In the genomic region with DNA sequence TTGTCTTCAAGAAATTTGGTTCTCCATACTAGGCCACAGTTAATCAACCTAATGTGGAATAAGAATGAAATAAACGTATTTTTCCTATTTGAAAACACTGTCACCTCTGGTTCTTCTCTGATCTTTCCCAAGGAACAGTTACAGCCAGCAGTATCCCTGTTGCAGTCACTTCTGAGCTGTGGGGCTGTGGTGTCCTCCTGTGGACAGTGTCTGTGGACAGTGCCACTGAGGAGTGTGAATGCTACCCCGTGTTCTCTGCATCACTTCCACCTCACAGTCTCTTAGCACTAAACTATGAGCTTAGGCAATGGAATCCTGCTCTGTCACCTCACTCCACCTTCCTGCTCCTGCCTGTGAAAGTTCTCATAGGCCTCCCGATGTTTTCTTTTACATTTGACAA, we compare ENCODE assay signal across 28 cellular contexts.
"Had no signal": no experiment of that assay in that cellular context is flagged by ENCODE, and none has a peak within 500 bp of the region (broad histone marks: within the 10 kb centered on the region; RNA-seq: fewer than 3 reads in every experiment).

No MANE protein-coding gene starts in this region.

- H3K9me3 Mint-ChIP-seq: nephron had no signal

- H3K27ac Mint-ChIP-seq: naive thymus-derived CD4-positive, alpha-beta T cell; nephron; stimulated activated effector memory CD8-positive, alpha-beta T cell treated with anti-CD3 and anti-CD28 coated beads, Interleukin-12 subunit alpha, Interleukin-12 subunit beta, amount 100 ng/mL, for 72 hours had no signal

- H3K27me3 ChIP-seq: dorsolateral prefrontal cortex, esophagus muscularis mucosa, foreskin keratinocyte, gastroesophageal sphincter, heart left ventricle, left lung, ovary, sigmoid colon, stomach, thyroid gland, vagina had no signal

- H3K4me3 ChIP-seq: dorsolateral prefrontal cortex, esophagus muscularis mucosa, gastroesophageal sphincter, heart left ventricle, left lung, ovary, psoas muscle, sigmoid colon, stomach, thyroid gland, vagina had no signal

- H3K4me1 Mint-ChIP-seq: naive thymus-derived CD4-positive, alpha-beta T cell; stimulated activated effector memory CD8-positive, alpha-beta T cell treated with anti-CD3 and anti-CD28 coated beads, Interleukin-12 subunit alpha, Interleukin-12 subunit beta, amount 100 ng/mL, for 72 hours had no signal

- H3K27me3 Mint-ChIP-seq: naive thymus-derived CD4-positive, alpha-beta T cell had no signal

- H3K4me3 Mint-ChIP-seq: nephron; stimulated activated effector memory CD8-positive, alpha-beta T cell treated with anti-CD3 and anti-CD28 coated beads, Interleukin-12 subunit alpha, Interleukin-12 subunit beta, amount 100 ng/mL, for 72 hours had no signal

- H3K36me3 ChIP-seq: esophagus muscularis mucosa, gastroesophageal sphincter, heart left ventricle, left lung, ovary, sigmoid colon, stomach, thyroid gland, vagina had no signal

- ATAC-seq: foreskin keratinocyte; gastroesophageal sphincter; heart left ventricle; left cardiac atrium; left lung; naive thymus-derived CD4-positive, alpha-beta T cell; psoas muscle; right cardiac atrium; stimulated activated effector memory CD8-positive, alpha-beta T cell treated with anti-CD3 and anti-CD28 coated beads, Interleukin-12 subunit alpha, Interleukin-12 subunit beta, amount 100 ng/mL, for 72 hours had no signal

- H3K27ac ChIP-seq: dorsolateral prefrontal cortex, epithelial cell of prostate, esophagus muscularis mucosa, foreskin keratinocyte, gastroesophageal sphincter, heart left ventricle, left lung, ovary, psoas muscle, sigmoid colon, stomach, thyroid gland, vagina had no signal

- H3K36me3 Mint-ChIP-seq: naive thymus-derived CD4-positive, alpha-beta T cell; stimulated activated effector memory CD8-positive, alpha-beta T cell treated with anti-CD3 and anti-CD28 coated beads, Interleukin-12 subunit alpha, Interleukin-12 subunit beta, amount 100 ng/mL, for 72 hours had no signal

- H3K4me1 ChIP-seq: esophagus muscularis mucosa, foreskin keratinocyte, gastroesophageal sphincter, heart left ventricle, left lung, psoas muscle, thyroid gland, vagina had no signal

- H3K9me3 ChIP-seq: esophagus muscularis mucosa, gastroesophageal sphincter, heart left ventricle, left lung, ovary, psoas muscle, sigmoid colon, stomach, thyroid gland, vagina had no signal

- DNase-seq: cortex of kidney; effector CD4-positive, alpha-beta T cell; foreskin keratinocyte; heart left ventricle; hippocampal formation; left cardiac atrium; left lung; mesenchymal stem cell; midbrain; naive thymus-derived CD4-positive, alpha-beta T cell; occipital lobe; ovary; psoas muscle; right cardiac atrium; sigmoid colon; stimulated activated CD4-positive, alpha-beta T cell treated with anti-CD3 and anti-CD28 coated beads, Interleukin-2, amount 100 ng/mL, for 24 hours; stimulated activated CD4-positive, alpha-beta T cell treated with anti-CD3 and anti-CD28 coated beads, Interleukin-4, amount 100 ng/mL, for 24 hours; stimulated activated naive CD4-positive, alpha-beta T cell treated with Interleukin-2 at 50 U/mL for 16 hours; stomach; thyroid gland; trophoblast cell had no signal
